In genomic region chr16:84818133-84818532, GRCh38 we compare ENCODE assay signal across 37 cellular contexts. TPM values are rescaled to one million over a fixed set of nuclear protein-coding genes. Genes with fewer than 3 reads are reported as not detected.
DNase-seq lines count a peak whose midpoint lies in the region; ATAC-seq, FAIRE-seq and TF ChIP-seq lines count a peak whose summit lies in the region.
"Had no signal": no experiment of that assay in that cellular context is flagged by ENCODE, and none has a peak within 500 bp of the region (broad histone marks: within the 10 kb centered on the region; RNA-seq: fewer than 3 reads in every experiment).

No MANE protein-coding gene starts in this region.

- no peak overlapping the region for H3K27ac Mint-ChIP-seq in GM23338
- H3K27ac Mint-ChIP-seq: B cell; CD14-positive monocyte; CD4-positive, alpha-beta T cell; CD4-positive, CD25-positive, alpha-beta regulatory T cell; CD8-positive, alpha-beta T cell had no signal

- no peak overlapping the region for H3K4me2 ChIP-seq in HepG2 (ENCODE audit: low read depth, low read length)
- no peak overlapping the region for H3K4me2 ChIP-seq in GM23338
- no peak overlapping the region for H3K4me2 ChIP-seq in K562 (ENCODE audit: insufficient read depth, low read length)
- no peak overlapping the region for H3K4me2 ChIP-seq in trophoblast cell (ENCODE audit: low read length)
- H3K4me2 ChIP-seq: A549, BLaER1 had no signal

- H4K12ac ChIP-seq in trophoblast cell (ENCODE audit: low read depth, low read length), result no peak overlapping the region

- no peak overlapping the region for H3K9ac ChIP-seq in HepG2 (ENCODE audit: insufficient read depth, low read depth, low read length)
- H3K9ac ChIP-seq in K562 (ENCODE audit: insufficient read depth in 1 of 2, low read depth in 2 of 2, low read length in 2 of 2), result no peak overlapping the region
- H3K9ac ChIP-seq in trophoblast cell (ENCODE audit: low read length), result no peak overlapping the region
- H3K9ac ChIP-seq: BLaER1; BLaER1 treated with 17β-estradiol and CSF1 and Interleukin-3, amounts not matched to agents 10 nM and 100 nM had no signal

- H3K4me1 ChIP-seq in HepG2 (ENCODE audit: insufficient read depth, low read length), result peaks cover 28% of the 10 kb centered on the region
- peaks cover 0 to 9% (median 0%) of the 10 kb centered on the region in 4 donors for H3K4me1 ChIP-seq in right lobe of liver
- H3K4me1 ChIP-seq in GM23338 (ENCODE audit: insufficient read depth), result 0 out of 2 replicates have a peak, but pooled peaks cover 5% of the 10 kb centered on the region
- peaks cover 8 to 12% of the 10 kb centered on the region in 2 experiments; a peak in 2 of 5 replicates for H3K4me1 ChIP-seq in K562 (replicated peaks in 1 of 2; ENCODE audit: control insufficient read depth in 2 of 2, insufficient read depth in 2 of 2, low read length in 2 of 2)
- peaks cover 16 to 30% of the 10 kb centered on the region in 2 experiments for H3K4me1 ChIP-seq in trophoblast cell (ENCODE audit: control insufficient read depth in 1 of 2, insufficient read depth in 2 of 2, low read length in 2 of 2)

- H3K79me2 ChIP-seq in HepG2 (ENCODE audit: insufficient read depth, low read length) (no peaks in the 10 kb centered on the region), GM23338 (replicated peaks; ENCODE audit: insufficient read depth) (no peaks in the 10 kb centered on the region), K562 (ENCODE audit: control insufficient read depth, insufficient read depth, low read length) (no peaks in the 10 kb centered on the region), trophoblast cell (ENCODE audit: control insufficient read depth, insufficient read depth, low read length, poor library complexity) (peaks cover 11% of the 10 kb centered on the region)

- no peak overlapping the region for H3K18ac ChIP-seq in trophoblast cell (ENCODE audit: low read length)

- H2BK12ac ChIP-seq in trophoblast cell (ENCODE audit: low read length), result no peak overlapping the region

- no peak overlapping the region for H3K4ac ChIP-seq in trophoblast cell (ENCODE audit: low read depth, low read length)

- 11% methylated on average over 2 of the region's 2 CpGs for WGBS in HepG2 (ENCODE audit: low lambda C conversion rate)
- WGBS in right lobe of liver (ENCODE audit: insufficient coverage, low coverage, low lambda C conversion rate, missing lambda C conversion rate), result 60% methylated on average over 2 of the region's 2 CpGs
- 3% methylated on average over 2 of the region's 2 CpGs for WGBS in K562 (ENCODE audit: insufficient coverage, low coverage, missing lambda C conversion rate)
- no CpG with 5 or more reads among the region's 2 CpGs for WGBS in trophoblast cell (ENCODE audit: extremely low coverage, insufficient coverage, insufficient read length)

- CTCF ChIA-PET in HepG2 (lab: Yijun Ruan, JAX; ENCODE audit: low intra/inter-chr PET ratio, low total read pairs) (no interaction called here), K562 (lab: Yijun Ruan, JAX; ENCODE audit: low intra/inter-chr PET ratio) (no interaction called here)

- H2AK5ac ChIP-seq in trophoblast cell (ENCODE audit: low read length), result no peak overlapping the region

- in situ Hi-C loops in HepG2 (cut with HindIII; ENCODE audit: extremely low pct_ligation_motif_present, low pct_unique_long_range_greater_than_20kb), result no loop called here
- in situ Hi-C loops in K562 (cut with MboI), result no loop called here

- H3K9me3 ChIP-seq in HepG2 (ENCODE audit: low read length) (no peaks in the 10 kb centered on the region), right lobe of liver (no peaks in the 10 kb centered on the region), K562 (replicated peaks; ENCODE audit: control insufficient read depth, insufficient read depth, low read depth, low read length) (peaks cover 5% of the 10 kb centered on the region), trophoblast cell (ENCODE audit: insufficient read depth, low read depth, low read length) (peaks cover 6% of the 10 kb centered on the region)
- H3K9me3 ChIP-seq: A549, BE2C, BLaER1 had no signal

- no peaks in the 10 kb centered on the region; the same call in none of the 3 replicates for H3K9me3 Mint-ChIP-seq in GM23338
- H3K9me3 Mint-ChIP-seq: CD4-positive, alpha-beta memory T cell; CD4-positive, alpha-beta T cell; CD8-positive, alpha-beta T cell had no signal

- BruUV-seq in HepG2 (replicated peaks; lab: Mats Ljungman, UMichigan), result no TSS peak
- no TSS peak for BruUV-seq in K562 (replicated peaks; lab: Mats Ljungman, UMichigan)

- DNase-seq in HepG2 (ENCODE audit: low spot score), result no peak
- no peak for DNase-seq in right lobe of liver
- DNase-seq in GM23338 (ENCODE audit: low spot score), result no peak
- DNase-seq in K562 (ENCODE audit: extremely low read depth in 1 of 4, low spot score in 3 of 4), result no peak
- no peak for DNase-seq in trophoblast cell
- DNase-seq in SIG-M5 (lab: John Stamatoyannopoulos, UW), result no peak
- no peak for DNase-seq in HuH-7 (ENCODE audit: low spot score)
- DNase-seq: 8988T; ACHN; AML-193; BE2C; C1 segment of cervical spinal cord; Caco-2; Calu3; CD4-positive, alpha-beta memory T cell; CD4-positive, alpha-beta T cell; CD4-positive, CD25-positive, alpha-beta regulatory T cell; CD8-positive, alpha-beta memory T cell; CD8-positive, alpha-beta T cell; COR-L47; DMS 273 treated with DMSO at 0.1 percent for 48 hours; DMS153; DMS53; DMS79; DMS79 treated with DMSO at 0.1 percent for 48 hours; DND-41; EL had no signal

- ATAC-seq in HepG2 (no peak), right lobe of liver (no peak), GM23338 (no peak), K562 (no peak)
- ATAC-seq in activated CD4-positive, CD25-positive, alpha-beta regulatory T cell treated with anti-CD3 and anti-CD28 coated beads, Interleukin-2, amount 50 U/mL, for 24 hours, result no peak
- ATAC-seq: A549; CD8-positive, alpha-beta T cell had no signal

- POLR2A ChIA-PET in HepG2 (lab: Yijun Ruan, JAX) (no interaction called here), K562 (lab: Yijun Ruan, JAX) (no interaction called here)

- no peaks in the 10 kb centered on the region for H3K9me1 ChIP-seq in K562 (ENCODE audit: control insufficient read depth, insufficient read depth, low read length)

- no peak overlapping the region for H2BK120ac ChIP-seq in trophoblast cell (ENCODE audit: insufficient read depth, low read length, poor library complexity)

- H2AFZ ChIP-seq in HepG2 (ENCODE audit: low read length), result no peak overlapping the region
- H2AFZ ChIP-seq in GM23338, result 0 out of 2 replicates have a peak overlapping the region, but pooled peaks have one; percentile 14
- H2AFZ ChIP-seq in K562 (ENCODE audit: low read depth, low read length), result no peak overlapping the region
- no peak overlapping the region for H2AFZ ChIP-seq in trophoblast cell (ENCODE audit: insufficient read depth, low read length, poor library complexity)

- H3K9me2 ChIP-seq in GM23338 (ENCODE audit: insufficient read depth), result no peaks in the 10 kb centered on the region

- intact Hi-C loops in HepG2 (cut with micrococcal nuclease; ENCODE audit: unreplicated experiment), result no loop called here
- intact Hi-C loops in right lobe of liver (cut with DNase I), result no loop called here
- intact Hi-C loops in K562 (cut with micrococcal nuclease), result no loop called here

- H3K4me3 ChIP-seq in HepG2 (replicated peaks in 1 of 3; ENCODE audit: insufficient read depth in 1 of 3, low read depth in 2 of 3, low read length in 3 of 3), result no peak overlapping the region
- no peak overlapping the region for H3K4me3 ChIP-seq in right lobe of liver
- no peak overlapping the region for H3K4me3 ChIP-seq in GM23338
- no peak overlapping the region for H3K4me3 ChIP-seq in K562
- H3K4me3 ChIP-seq in trophoblast cell (ENCODE audit: low read depth, low read length), result no peak overlapping the region
- H3K4me3 ChIP-seq: A549; BLaER1; BLaER1 treated with 17β-estradiol and CSF1 and Interleukin-3, amounts not matched to agents 10 nM and 100 nM had no signal

- H2BK5ac ChIP-seq in trophoblast cell (ENCODE audit: low read depth, low read length, poor library complexity), result no peak overlapping the region

- no peaks in the 10 kb centered on the region; the same call in 2 of the 3 replicates for H3K36me3 Mint-ChIP-seq in GM23338 (ENCODE audit: low read depth)
- H3K36me3 Mint-ChIP-seq: CD4-positive, alpha-beta memory T cell; CD4-positive, CD25-positive, alpha-beta regulatory T cell; CD8-positive, alpha-beta memory T cell; CD8-positive, alpha-beta T cell had no signal

- H3K27ac ChIP-seq in HepG2 (ENCODE audit: extremely low read length, insufficient read depth, low read length), result no peak overlapping the region
- no peak overlapping the region for H3K27ac ChIP-seq in right lobe of liver
- no peak overlapping the region for H3K27ac ChIP-seq in GM23338 (ENCODE audit: low read depth)
- no peak overlapping the region for H3K27ac ChIP-seq in K562 (ENCODE audit: extremely low read depth, low read depth, low read length)
- H3K27ac ChIP-seq in trophoblast cell (ENCODE audit: low read depth, low read length), result no peak overlapping the region
- H3K27ac ChIP-seq: 22Rv1; A549; BLaER1; BLaER1 treated with 17β-estradiol and CSF1 and Interleukin-3, amounts not matched to agents 10 nM and 100 nM; C4-2B had no signal

- FAIRE-seq in HepG2 (lab: Jason Lieb, UNC), result no peak
- FAIRE-seq in K562 (lab: Jason Lieb, UNC), result no peak
- FAIRE-seq: A204.1, A549, D721Med had no signal

- TF ChIP-seq RAD21 in HepG2 (CRISPR knock-in tag; IDR thresholded peaks at IDR 0.05) (no peak), K562 (CRISPR knock-in tag; conservative IDR thresholded peaks at IDR 0.05 in 1 of 2, IDR thresholded peaks at IDR 0.05 in 1 of 2) (no peak)

- no peak for TF ChIP-seq CTCF in HepG2 (CRISPR knock-in tag; IDR thresholded peaks at IDR 0.05)
- no peak for TF ChIP-seq CTCF in right lobe of liver (IDR thresholded peaks at IDR 0.05)
- TF ChIP-seq CTCF in GM23338 (conservative IDR thresholded peaks at IDR 0.05; ENCODE audit: low read depth in 2 of 2), result no peak
- no peak for TF ChIP-seq CTCF in K562 (IDR thresholded peaks at IDR 0.05 in 2 of 3, conservative IDR thresholded peaks at IDR 0.05 in 1 of 3; ENCODE audit: insufficient read depth in 2 of 3, low read depth in 1 of 3, low read length in 3 of 3)

- peak overlapping the region; percentile 8 for H4K91ac ChIP-seq in trophoblast cell (ENCODE audit: low read depth, low read length)

- TF ChIP-seq EP300 in HepG2 (IDR thresholded peaks at IDR 0.05; ENCODE audit: low read depth in 2 of 2, low read length in 2 of 2), result no peak
- no peak for TF ChIP-seq EP300 in HepG2 (CRISPR knock-in tag; IDR thresholded peaks at IDR 0.05; ENCODE audit: borderline replicate concordance)
- no peak for TF ChIP-seq EP300 in K562 (IDR thresholded peaks at IDR 0.05; ENCODE audit: low read length)

- H3K79me1 ChIP-seq in trophoblast cell (ENCODE audit: low read length), result peaks cover 16% of the 10 kb centered on the region

- H3K4me1 Mint-ChIP-seq in GM23338, result peaks cover 8% of the 10 kb centered on the region

- H3K36me3 ChIP-seq in HepG2 (replicated peaks in 1 of 2; ENCODE audit: control insufficient read depth in 1 of 2, insufficient read depth in 2 of 2, low read length in 2 of 2) (no peaks in the 10 kb centered on the region), right lobe of liver (no peaks in the 10 kb centered on the region), GM23338 (ENCODE audit: insufficient read depth) (no peaks in the 10 kb centered on the region), K562 (ENCODE audit: control insufficient read depth, insufficient read depth, low read length) (no peaks in the 10 kb centered on the region), trophoblast cell (ENCODE audit: control insufficient read depth in 1 of 2, insufficient read depth in 2 of 2, low read length in 2 of 2) (peaks cover 0 to 3% of the 10 kb centered on the region in 2 experiments)
- H3K36me3 ChIP-seq: BE2C, BLaER1 had no signal

- TF ChIP-seq POLR2A in HepG2 (IDR thresholded peaks at IDR 0.05; ENCODE audit: insufficient read depth in 1 of 2, low read depth in 2 of 2, low read length in 2 of 2), result no peak
- no peak for TF ChIP-seq POLR2A in right lobe of liver (IDR thresholded peaks at IDR 0.05)
- no peak for TF ChIP-seq POLR2A in K562 (conservative IDR thresholded peaks at IDR 0.05)

- H4K20me1 ChIP-seq in HepG2 (ENCODE audit: insufficient read depth, low read length) (0 out of 2 replicates have a peak, but pooled peaks cover 9% of the 10 kb centered on the region), GM23338 (replicated peaks; ENCODE audit: insufficient read depth) (no peaks in the 10 kb centered on the region), K562 (replicated peaks; ENCODE audit: control insufficient read depth, insufficient read depth, low read length) (peaks cover 14% of the 10 kb centered on the region; the same call in 1 of the 2 replicates)

- no peak overlapping the region for H3K23ac ChIP-seq in trophoblast cell (ENCODE audit: low read length)

- H3K27me3 Mint-ChIP-seq in GM23338 (ENCODE audit: insufficient read depth, low read depth, poor library complexity), result peaks cover 19% of the 10 kb centered on the region

- H3K4me3 Mint-ChIP-seq in GM23338, result no peak overlapping the region
- H3K4me3 Mint-ChIP-seq: B cell; CD14-positive monocyte; CD4-positive, alpha-beta T cell; CD4-positive, CD25-positive, alpha-beta regulatory T cell; CD8-positive, alpha-beta memory T cell had no signal

- no peak overlapping the region for H4K8ac ChIP-seq in trophoblast cell (ENCODE audit: low read depth, low read length)

- H3K27me3 ChIP-seq in HepG2 (ENCODE audit: control insufficient read depth in 1 of 2, insufficient read depth in 2 of 2, low read length in 2 of 2) (peaks cover 12 to 80% of the 10 kb centered on the region in 2 experiments), right lobe of liver (peaks cover 0 to 5% of the 10 kb centered on the region in 2 donors), GM23338 (ENCODE audit: insufficient read depth) (peaks cover 26% of the 10 kb centered on the region), K562 (ENCODE audit: control insufficient read depth in 2 of 2, insufficient read depth in 2 of 2, low read length in 2 of 2) (peaks cover 57 to 87% of the 10 kb centered on the region in 2 experiments), trophoblast cell (ENCODE audit: insufficient read depth, low read length) (no peaks in the 10 kb centered on the region)
- H3K27me3 ChIP-seq: BE2C had no signal

- no peaks in the 10 kb centered on the region for H3F3A ChIP-seq in GM23338 (replicated peaks; ENCODE audit: low read depth)

- H3K14ac ChIP-seq in trophoblast cell (ENCODE audit: low read length), result no peak overlapping the region

RNA-seq across cellular contexts. Expression of gene CRISPLD2, which starts 1.7 kb away (rescaled TPM):
- total RNA-seq in HepG2 (2016; rRNA removed; fragmentation: Illumina TruSeq; extraction: Trizol) (0.14 and 0.31 TPM in 2 replicates), right lobe of liver (10 to 100 TPM in 3 of 6 experiments, 1 to 10 TPM in 3; 2.9 to 14.8 (median 8.9) TPM), K562 (2014; rRNA removed) (0.12 TPM in 1 of 2 replicates, not detected in the other), K562 (2014; rRNA removed; fragmentation: Illumina TruSeq; extraction: Trizol) (0.04 and 0.10 TPM in 2 replicates), K562 (2015; rRNA removed; fragmentation: Illumina TruSeq; extraction: Trizol) (not detected in 2 replicates), K562 (2021) (0.22 and 0.24 TPM in 2 replicates)
- not detected in 2 replicates for total RNA-seq in HepG2 (2016; cell fraction: cytosol; rRNA removed; fragmentation: Illumina TruSeq; extraction: Trizol; ENCODE audit: low read depth)
- 0.15 TPM in 2 replicates for total RNA-seq in HepG2 (2016; cell fraction: insoluble cytoplasmic fraction; rRNA removed; fragmentation: Illumina TruSeq; extraction: Trizol)
- not detected in 2 replicates for total RNA-seq in HepG2 (2016; cell fraction: membrane; rRNA removed; fragmentation: Illumina TruSeq; extraction: Trizol)
- not detected in 2 replicates for total RNA-seq in HepG2 (2016; cell fraction: nucleus; rRNA removed; fragmentation: Illumina TruSeq; extraction: Trizol)
- polyA plus RNA-seq in HepG2 (2011; rRNA removed) (0.04 and 0.25 TPM in 2 replicates), GM23338 (2016; fragmentation: Nextera tagmentation; extraction: Ambion mirVana) (2.1 and 2.6 TPM in 2 replicates), K562 (2011; rRNA removed) (0.05 TPM in 1 of 2 replicates, not detected in the other), K562 (2014; fragmentation: Illumina TruSeq; extraction: Trizol) (0.03 and 0.06 TPM in 2 replicates), K562 (2014; fragmentation: Nextera tagmentation; extraction: Ambion mirVana) (under 1 TPM in 1 of 2 experiments, not detected in 1; 0.03 TPM), K562 (2014; rRNA removed) (0.08 TPM in 1 of 2 replicates, not detected in the other)
- 0.05 and 0.15 TPM in 2 replicates for polyA plus RNA-seq in HepG2 (2011; cell fraction: cytosol; rRNA removed)
- 0.08 and 0.17 TPM in 2 replicates for polyA plus RNA-seq in HepG2 (2011; cell fraction: nucleus; rRNA removed)
- polyA plus RNA-seq in HepG2 (2012), result 0.07 and 0.31 TPM in 2 replicates
- polyA plus RNA-seq in HepG2 (2016; cell fraction: cytosol; fragmentation: Illumina TruSeq; extraction: Trizol; ENCODE audit: low read depth), result not detected in 2 replicates
- polyA plus RNA-seq in HepG2 (2016; cell fraction: insoluble cytoplasmic fraction; fragmentation: Illumina TruSeq; extraction: Trizol; ENCODE audit: low read depth), result not detected in 2 replicates
- polyA plus RNA-seq in HepG2 (2016; cell fraction: membrane; fragmentation: Illumina TruSeq; extraction: Trizol; ENCODE audit: low read depth), result not detected in 2 replicates
- 0.33 TPM in 1 of 2 replicates, not detected in the other for polyA plus RNA-seq in HepG2 (2016; cell fraction: nucleus; fragmentation: Illumina TruSeq; extraction: Trizol; ENCODE audit: insufficient read depth, low read depth)
- 0.44 and 0.89 TPM in 2 replicates for polyA minus RNA-seq in HepG2 (2011; rRNA and poly(A)+ RNA removed; ENCODE audit: low replicate concordance)
- not detected in 2 replicates for polyA minus RNA-seq in HepG2 (2011; cell fraction: cytosol; rRNA and poly(A)+ RNA removed)
- polyA minus RNA-seq in HepG2 (2011; cell fraction: nucleus; rRNA and poly(A)+ RNA removed), result 0.25 and 0.77 TPM in 2 replicates
- total RNA-seq in GM23338 (2014; rRNA removed; shearing (Covaris generic)), result 6.0 and 8.3 TPM in 2 replicates
- 0.42 TPM in 1 of 2 replicates, not detected in the other for total RNA-seq in K562 (2011; cell fraction: chromatin; rRNA removed; ENCODE audit: low replicate concordance)
- 0.13 and 0.17 TPM in 2 replicates for total RNA-seq in K562 (2011; cell fraction: nucleolus; rRNA removed)
- 0.31 TPM in 1 of 2 replicates, not detected in the other for total RNA-seq in K562 (2011; cell fraction: nucleoplasm; rRNA removed)
- 0.03 and 0.19 TPM in 2 replicates for polyA plus RNA-seq in K562 (2011; cell fraction: cytosol; rRNA removed)
- polyA plus RNA-seq in K562 (2011; cell fraction: nucleus; rRNA removed), result 0.34 TPM in 1 of 2 replicates, not detected in the other
- 0.07 and 0.16 TPM in 2 replicates for polyA plus RNA-seq in K562 (2012)
- polyA minus RNA-seq in K562 (2011; rRNA and poly(A)+ RNA removed), result 0.04 and 0.06 TPM in 2 replicates
- not detected in 2 replicates for polyA minus RNA-seq in K562 (2011; cell fraction: cytosol; rRNA and poly(A)+ RNA removed)
- 0.27 TPM in 1 of 2 replicates, not detected in the other for polyA minus RNA-seq in K562 (2011; cell fraction: nucleus; rRNA and poly(A)+ RNA removed)
- polyA plus RNA-seq in trophoblast cell (2013), result 121 and 124 TPM in 2 replicates

Comparison
In these comparisons a context has a peak if more than half of its experiments do, and no peak if none do; other contexts are left out.
1. Of the 241 proteins assayed by ChIP-seq in both HepG2 and K562: peak only in HepG2: none; only in K562: ZBTB33; in both: ZKSCAN1; in neither: 239.